ENCODE assay signal across 6 cellular contexts in the genomic region with DNA sequence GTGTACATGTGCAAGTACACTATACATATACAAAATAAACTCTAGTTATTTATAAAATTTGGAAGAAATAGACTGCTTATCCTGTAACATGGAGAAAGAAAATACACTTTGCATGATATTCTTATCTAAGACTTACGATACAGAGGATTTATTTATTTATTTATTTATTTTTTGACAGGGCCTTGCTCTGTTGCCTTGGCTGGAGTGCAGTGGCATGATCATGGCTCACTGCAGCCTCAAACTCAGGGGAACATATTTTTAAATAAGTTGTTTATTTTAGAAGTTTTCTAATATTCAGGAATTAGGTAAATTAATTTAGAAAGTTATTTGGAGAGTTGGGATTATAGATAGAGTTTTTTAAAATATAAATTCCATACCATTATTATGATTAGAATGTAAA.
"Had no signal": no experiment of that assay in that cellular context is flagged by ENCODE, and none has a peak within 500 bp of the region (broad histone marks: within the 10 kb centered on the region; RNA-seq: fewer than 3 reads in every experiment).

No MANE protein-coding gene starts in this region.

- H3K4me3 ChIP-seq: K562 had no signal

- H3K27ac ChIP-seq: HL-60 had no signal

- ATAC-seq: HepG2 had no signal

- DNase-seq: IMR-90, KBM-7, KG1 had no signal
